In genomic region chr3:13045245-13045903, GRCh38 we compare ENCODE assay signal across 14 cellular contexts. TPM values are rescaled to one million over a fixed set of nuclear protein-coding genes. Genes with fewer than 3 reads are reported as not detected.
A peak's percentile ranks its signal among the peaks of the same experiment; 100 is the strongest.
DNase-seq lines count a peak whose midpoint lies in the region; ATAC-seq and TF ChIP-seq lines count a peak whose summit lies in the region.
"Had no signal": no experiment of that assay in that cellular context is flagged by ENCODE, and none has a peak within 500 bp of the region (broad histone marks: within the 10 kb centered on the region; RNA-seq: fewer than 3 reads in every experiment).

No MANE protein-coding gene starts in this region.

- CTCF ChIA-PET in activated naive CD4-positive, alpha-beta T cell treated with anti-CD3 and anti-CD28 coated beads, Interleukin-2, amount 10 ng/mL, durations not matched to agents 7 days and 5 days (lab: Charles Lee), result no interaction called here

- H3K36me3 Mint-ChIP-seq in activated naive CD4-positive, alpha-beta T cell treated with anti-CD3 and anti-CD28 coated beads, Interleukin-2, amount 50 U/mL, for 72 hours, result no peaks in the 10 kb centered on the region
- no peaks in the 10 kb centered on the region for H3K36me3 Mint-ChIP-seq in activated naive CD4-positive, alpha-beta T cell treated with anti-CD3 and anti-CD28 coated beads, Interleukin-2, amount 10 ng/mL, durations not matched to agents 7 days and 5 days
- H3K36me3 Mint-ChIP-seq in brain, result no peaks in the 10 kb centered on the region
- H3K36me3 Mint-ChIP-seq in stimulated activated naive CD8-positive, alpha-beta T cell treated with anti-CD3 and anti-CD28 coated beads, Interleukin-15, Interleukin-2, amounts not matched to agents 100 ng/mL and 50 ng/mL, for 24 hours (ENCODE audit: low read depth), result no peaks in the 10 kb centered on the region

- H3K4me1 Mint-ChIP-seq in activated naive CD4-positive, alpha-beta T cell treated with anti-CD3 and anti-CD28 coated beads, Interleukin-2, amount 10 ng/mL, durations not matched to agents 7 days and 5 days, result peaks cover 15% of the 10 kb centered on the region
- peaks cover 100% of the 10 kb centered on the region for H3K4me1 Mint-ChIP-seq in brain
- peaks cover 31% of the 10 kb centered on the region for H3K4me1 Mint-ChIP-seq in stimulated activated naive CD8-positive, alpha-beta T cell treated with anti-CD3 and anti-CD28 coated beads, Interleukin-15, Interleukin-2, amounts not matched to agents 100 ng/mL and 50 ng/mL, for 24 hours (ENCODE audit: low read depth)

- TF ChIP-seq CTCF in brain (conservative IDR thresholded peaks at IDR 0.05), result no peak

- H3K27ac Mint-ChIP-seq in activated naive CD4-positive, alpha-beta T cell treated with anti-CD3 and anti-CD28 coated beads, Interleukin-2, amount 50 U/mL, for 72 hours, result peak overlapping the region; percentile 24 to 37
- H3K27ac Mint-ChIP-seq in activated naive CD4-positive, alpha-beta T cell treated with anti-CD3 and anti-CD28 coated beads, Interleukin-2, amount 10 ng/mL, durations not matched to agents 7 days and 5 days, result no peak overlapping the region
- peak overlapping the region; percentile 75 to 97 (median 93) for H3K27ac Mint-ChIP-seq in brain
- H3K27ac Mint-ChIP-seq in stimulated activated naive CD8-positive, alpha-beta T cell treated with anti-CD3 and anti-CD28 coated beads, Interleukin-15, Interleukin-2, amounts not matched to agents 100 ng/mL and 50 ng/mL, for 24 hours, result peak overlapping the region; percentile 17
- H3K27ac Mint-ChIP-seq: activated CD4-positive, alpha-beta memory T cell treated with anti-CD3 and anti-CD28 coated beads, Interleukin-2, amount 10 ng/mL, durations not matched to agents 7 days and 5 days had no signal

- H3K9me3 Mint-ChIP-seq in activated naive CD4-positive, alpha-beta T cell treated with anti-CD3 and anti-CD28 coated beads, Interleukin-2, amount 50 U/mL, for 72 hours, result no peaks in the 10 kb centered on the region
- no peaks in the 10 kb centered on the region for H3K9me3 Mint-ChIP-seq in activated naive CD4-positive, alpha-beta T cell treated with anti-CD3 and anti-CD28 coated beads, Interleukin-2, amount 10 ng/mL, durations not matched to agents 7 days and 5 days
- H3K9me3 Mint-ChIP-seq in brain, result no peaks in the 10 kb centered on the region
- no peaks in the 10 kb centered on the region for H3K9me3 Mint-ChIP-seq in stimulated activated naive CD8-positive, alpha-beta T cell treated with anti-CD3 and anti-CD28 coated beads, Interleukin-15, Interleukin-2, amounts not matched to agents 100 ng/mL and 50 ng/mL, for 24 hours
- H3K9me3 Mint-ChIP-seq: activated CD4-positive, alpha-beta memory T cell treated with anti-CD3 and anti-CD28 coated beads, Interleukin-2, amount 10 ng/mL, durations not matched to agents 7 days and 5 days had no signal

- no peak overlapping the region for H3K4me3 Mint-ChIP-seq in activated naive CD4-positive, alpha-beta T cell treated with anti-CD3 and anti-CD28 coated beads, Interleukin-2, amount 10 ng/mL, durations not matched to agents 7 days and 5 days
- peak overlapping the region in 3 of 5 experiments; percentile 24 to 53 (median 49) for H3K4me3 Mint-ChIP-seq in brain
- no peak overlapping the region for H3K4me3 Mint-ChIP-seq in stimulated activated naive CD8-positive, alpha-beta T cell treated with anti-CD3 and anti-CD28 coated beads, Interleukin-15, Interleukin-2, amounts not matched to agents 100 ng/mL and 50 ng/mL, for 24 hours
- H3K4me3 Mint-ChIP-seq: activated CD4-positive, alpha-beta memory T cell treated with anti-CD3 and anti-CD28 coated beads, Interleukin-2, amount 10 ng/mL, durations not matched to agents 7 days and 5 days had no signal

- DNase-seq in activated naive CD4-positive, alpha-beta T cell treated with anti-CD3 and anti-CD28 coated beads, Interleukin-2, amount 50 U/mL, for 72 hours (ENCODE audit: low spot score in 2 of 2), result no peak
- DNase-seq in activated naive CD4-positive, alpha-beta T cell treated with anti-CD3 and anti-CD28 coated beads, Interleukin-2, amount 10 ng/mL, durations not matched to agents 7 days and 5 days, result no peak
- DNase-seq in SW 1271 (lab: John Stamatoyannopoulos, UW) (no peak), islet precursor cell (no peak)
- no peak for DNase-seq in activated CD8-positive, alpha-beta memory T cell treated with anti-CD3 and anti-CD28 coated beads, Interleukin-2, amount 50 U/mL, for 4 hours
- DNase-seq: activated CD4-positive, alpha-beta memory T cell treated with anti-CD3 and anti-CD28 coated beads, Interleukin-2, amount 10 ng/mL, durations not matched to agents 7 days and 5 days; activated naive CD4-positive, alpha-beta T cell; heart right ventricle; MM.1S; NCI-H226 had no signal

- H3K27me3 Mint-ChIP-seq in activated naive CD4-positive, alpha-beta T cell treated with anti-CD3 and anti-CD28 coated beads, Interleukin-2, amount 10 ng/mL, durations not matched to agents 7 days and 5 days, result peaks cover 27% of the 10 kb centered on the region
- peaks cover 2% of the 10 kb centered on the region for H3K27me3 Mint-ChIP-seq in brain
- H3K27me3 Mint-ChIP-seq in stimulated activated naive CD8-positive, alpha-beta T cell treated with anti-CD3 and anti-CD28 coated beads, Interleukin-15, Interleukin-2, amounts not matched to agents 100 ng/mL and 50 ng/mL, for 24 hours, result no peaks in the 10 kb centered on the region
- H3K27me3 Mint-ChIP-seq: activated CD4-positive, alpha-beta memory T cell treated with anti-CD3 and anti-CD28 coated beads, Interleukin-2, amount 10 ng/mL, durations not matched to agents 7 days and 5 days had no signal

- ATAC-seq in activated naive CD4-positive, alpha-beta T cell treated with anti-CD3 and anti-CD28 coated beads, Interleukin-2, amount 50 U/mL, for 72 hours, result no peak
- peak; percentile 2 for ATAC-seq in HG03064 (IDR thresholded peaks at IDR 0.05; ENCODE audit: low read depth, unreplicated experiment)
- ATAC-seq: A549 had no signal

RNA-seq across cellular contexts. Expression of gene IQSEC1, which starts 27.9 kb away (rescaled TPM):
- total RNA-seq in activated naive CD4-positive, alpha-beta T cell treated with anti-CD3 and anti-CD28 coated beads, Interleukin-2, amount 50 U/mL, for 72 hours, result 10 to 100 TPM; 25.0 to 37.1 TPM
- polyA plus RNA-seq in brain (ENCODE audit: insufficient read depth, low read depth, low replicate concordance), result 34.7 TPM

Comparison
In these comparisons a context has a peak if more than half of its experiments do, and no peak if none do; other contexts are left out.
1. H3K4me3 Mint-ChIP-seq: peak in brain (3 of 5); none in activated naive CD4-positive, alpha-beta T cell treated with anti-CD3 and anti-CD28 coated beads, Interleukin-2, amount 10 ng/mL, durations not matched to agents 7 days and 5 days (single experiment) and stimulated activated naive CD8-positive, alpha-beta T cell treated with anti-CD3 and anti-CD28 coated beads, Interleukin-15, Interleukin-2, amounts not matched to agents 100 ng/mL and 50 ng/mL, for 24 hours (single experiment).